ENCODE assay signal across 9 cellular contexts in genomic region chr10:86440874-86441838, GRCh38.
DNase-seq lines count a peak whose midpoint lies in the region; ATAC-seq and TF ChIP-seq lines count a peak whose summit lies in the region.
"Had no signal": no experiment of that assay in that cellular context is flagged by ENCODE, and none has a peak within 500 bp of the region (broad histone marks: within the 10 kb centered on the region; RNA-seq: fewer than 3 reads in every experiment).

No MANE protein-coding gene starts in this region.

- no peak overlapping the region for H3K27ac ChIP-seq in CD8-positive, alpha-beta memory T cell (ENCODE audit: low read depth, low read length)
- no peak overlapping the region for H3K27ac ChIP-seq in naive thymus-derived CD4-positive, alpha-beta T cell (ENCODE audit: low read depth, low read length)
- H3K27ac ChIP-seq in tibial artery (no peak overlapping the region), gastroesophageal sphincter (no peak overlapping the region)

- 89 to 100% methylated on average over 1 to 5 of the region's 5 CpGs for WGBS in gastroesophageal sphincter (ENCODE audit: low coverage in 1 of 2), 2 donors

- H3K36me3 ChIP-seq in CD8-positive, alpha-beta memory T cell (ENCODE audit: insufficient read depth, low read length) = peaks cover 20% of the 10 kb centered on the region
- peaks cover 11 to 64% (median 24%) of the 10 kb centered on the region in 3 experiments for H3K36me3 ChIP-seq in naive thymus-derived CD4-positive, alpha-beta T cell (ENCODE audit: control insufficient read depth in 2 of 3, insufficient read depth in 3 of 3, low read length in 3 of 3)
- peaks cover 46 to 92% (median 68%) of the 10 kb centered on the region in 3 donors for H3K36me3 ChIP-seq in tibial artery
- H3K36me3 ChIP-seq in gastroesophageal sphincter = peaks cover 7 to 100% of the 10 kb centered on the region in 2 donors

- CTCF ChIA-PET in CD8-positive, alpha-beta memory T cell (lab: Charles Lee) = interaction anchor here (1.2 kb wide), 1 partner anchor 41 kb away, joined by 6 read pairs; no protein-coding TSS in a partner anchor
- CTCF ChIA-PET in naive thymus-derived CD4-positive, alpha-beta T cell (lab: Charles Lee) = no interaction called here

- intact Hi-C loops in naive thymus-derived CD4-positive, alpha-beta T cell (cut with micrococcal nuclease) = no loop called here
- intact Hi-C loops in tibial artery (cut with DNase I; ENCODE audit: low total_unique reads) = no loop called here

- H3K27ac Mint-ChIP-seq in CD8-positive, alpha-beta memory T cell = peak overlapping the region in 7 of 8 donors; percentile 44 to 93 (median 60)
- H3K27ac Mint-ChIP-seq in chondrocyte (ENCODE audit: unreplicated experiment) = peak overlapping the region; percentile 89
- H3K27ac Mint-ChIP-seq in naive thymus-derived CD4-positive, alpha-beta T cell = peak overlapping the region; percentile 14 to 88 (median 63)

- no peak for ATAC-seq in naive thymus-derived CD4-positive, alpha-beta T cell
- ATAC-seq in HG02884 (IDR thresholded peaks at IDR 0.05; ENCODE audit: unreplicated experiment) = no peak
- ATAC-seq in gastroesophageal sphincter = no peak

- no peak for TF ChIP-seq POLR2A in gastroesophageal sphincter (IDR thresholded peaks at IDR 0.05)

- H3K4me3 Mint-ChIP-seq in CD8-positive, alpha-beta memory T cell = peak overlapping the region in 1 of 7 donors; percentile 52
- no peak overlapping the region for H3K4me3 Mint-ChIP-seq in chondrocyte (ENCODE audit: unreplicated experiment)
- H3K4me3 Mint-ChIP-seq in naive thymus-derived CD4-positive, alpha-beta T cell = no peak overlapping the region

- no peak overlapping the region for H3K4me3 ChIP-seq in CD8-positive, alpha-beta memory T cell (ENCODE audit: low read length)
- no peak overlapping the region for H3K4me3 ChIP-seq in naive thymus-derived CD4-positive, alpha-beta T cell (ENCODE audit: low read length)
- H3K4me3 ChIP-seq in tibial artery (no peak overlapping the region), gastroesophageal sphincter (no peak overlapping the region)

- peaks cover 16 to 22% (median 19%) of the 10 kb centered on the region in 3 donors for H3K4me1 Mint-ChIP-seq in CD8-positive, alpha-beta memory T cell
- peaks cover 64% of the 10 kb centered on the region for H3K4me1 Mint-ChIP-seq in chondrocyte (ENCODE audit: low read depth)
- peaks cover 11 to 31% (median 24%) of the 10 kb centered on the region in 7 donors for H3K4me1 Mint-ChIP-seq in naive thymus-derived CD4-positive, alpha-beta T cell

- POLR2A ChIA-PET in CD8-positive, alpha-beta memory T cell (lab: Charles Lee) = interaction anchor here (0.6 kb wide), 1 partner anchor 36 kb away, joined by 6 read pairs; no protein-coding TSS in a partner anchor
- POLR2A ChIA-PET in naive thymus-derived CD4-positive, alpha-beta T cell (lab: Charles Lee) = no interaction called here

- H3K9me3 ChIP-seq in CD8-positive, alpha-beta memory T cell (ENCODE audit: low read length) = no peaks in the 10 kb centered on the region
- H3K9me3 ChIP-seq in naive thymus-derived CD4-positive, alpha-beta T cell (ENCODE audit: control insufficient read depth in 2 of 3, low read length in 3 of 3) = no peaks in the 10 kb centered on the region
- H3K9me3 ChIP-seq in tibial artery (no peaks in the 10 kb centered on the region), gastroesophageal sphincter (no peaks in the 10 kb centered on the region)

- peaks cover 10 to 88% (median 32%) of the 10 kb centered on the region in 3 donors for H3K36me3 Mint-ChIP-seq in CD8-positive, alpha-beta memory T cell
- H3K36me3 Mint-ChIP-seq in chondrocyte (ENCODE audit: low read depth) = peaks cover 40% of the 10 kb centered on the region
- H3K36me3 Mint-ChIP-seq in naive thymus-derived CD4-positive, alpha-beta T cell = peaks cover 10 to 66% (median 37%) of the 10 kb centered on the region in 5 donors

- H3K27me3 Mint-ChIP-seq in CD8-positive, alpha-beta memory T cell = peaks cover 0 to under 1% of the 10 kb centered on the region in 2 donors
- no peaks in the 10 kb centered on the region for H3K27me3 Mint-ChIP-seq in chondrocyte (ENCODE audit: low read depth)
- H3K27me3 Mint-ChIP-seq in naive thymus-derived CD4-positive, alpha-beta T cell = no peaks in the 10 kb centered on the region

- H3K4me1 ChIP-seq in CD8-positive, alpha-beta memory T cell (ENCODE audit: insufficient read depth, low read length) = no peaks in the 10 kb centered on the region
- no peaks in the 10 kb centered on the region for H3K4me1 ChIP-seq in naive thymus-derived CD4-positive, alpha-beta T cell (ENCODE audit: control insufficient read depth in 2 of 2, insufficient read depth in 2 of 2, low read length in 2 of 2)
- H3K4me1 ChIP-seq in tibial artery (peaks cover 0 to 8% (median 0%) of the 10 kb centered on the region in 4 donors), gastroesophageal sphincter (peaks cover 0 to 6% (median 0%) of the 10 kb centered on the region in 3 donors)

- TF ChIP-seq EP300 in gastroesophageal sphincter (IDR thresholded peaks at IDR 0.05) = no peak

- TF ChIP-seq CTCF in chondrocyte (IDR thresholded peaks at IDR 0.05) (no peak), tibial artery (IDR thresholded peaks at IDR 0.05) (no peak), gastroesophageal sphincter (IDR thresholded peaks at IDR 0.05) (no peak)

- no peak for DNase-seq in CD8-positive, alpha-beta memory T cell
- peak; percentile 44 for DNase-seq in HPDE6-E6E7 (ENCODE audit: extremely low spot score)
- no peak for DNase-seq in chondrocyte (ENCODE audit: low spot score)
- DNase-seq in naive thymus-derived CD4-positive, alpha-beta T cell = no peak
- DNase-seq in tibial artery = no peak
- DNase-seq in hippocampal formation (lab: John Stamatoyannopoulos, UW) = no peak
- DNase-seq: NCI-H1694 treated with DMSO at 0.1 percent for 48 hours had no signal

- no peaks in the 10 kb centered on the region for H3K27me3 ChIP-seq in CD8-positive, alpha-beta memory T cell (ENCODE audit: insufficient read depth, low read length, poor library complexity, severe bottlenecking)
- H3K27me3 ChIP-seq in naive thymus-derived CD4-positive, alpha-beta T cell (ENCODE audit: control insufficient read depth in 2 of 2, insufficient read depth in 2 of 2, low read length in 2 of 2) = no peaks in the 10 kb centered on the region
- H3K27me3 ChIP-seq in tibial artery (no peaks in the 10 kb centered on the region), gastroesophageal sphincter (no peaks in the 10 kb centered on the region)

- no peaks in the 10 kb centered on the region for H3K9me3 Mint-ChIP-seq in CD8-positive, alpha-beta memory T cell
- no peaks in the 10 kb centered on the region for H3K9me3 Mint-ChIP-seq in chondrocyte (ENCODE audit: low read depth)
- H3K9me3 Mint-ChIP-seq in naive thymus-derived CD4-positive, alpha-beta T cell = no peaks in the 10 kb centered on the region
